ENCODE assay signal across 16 cellular contexts in the genomic region with DNA sequence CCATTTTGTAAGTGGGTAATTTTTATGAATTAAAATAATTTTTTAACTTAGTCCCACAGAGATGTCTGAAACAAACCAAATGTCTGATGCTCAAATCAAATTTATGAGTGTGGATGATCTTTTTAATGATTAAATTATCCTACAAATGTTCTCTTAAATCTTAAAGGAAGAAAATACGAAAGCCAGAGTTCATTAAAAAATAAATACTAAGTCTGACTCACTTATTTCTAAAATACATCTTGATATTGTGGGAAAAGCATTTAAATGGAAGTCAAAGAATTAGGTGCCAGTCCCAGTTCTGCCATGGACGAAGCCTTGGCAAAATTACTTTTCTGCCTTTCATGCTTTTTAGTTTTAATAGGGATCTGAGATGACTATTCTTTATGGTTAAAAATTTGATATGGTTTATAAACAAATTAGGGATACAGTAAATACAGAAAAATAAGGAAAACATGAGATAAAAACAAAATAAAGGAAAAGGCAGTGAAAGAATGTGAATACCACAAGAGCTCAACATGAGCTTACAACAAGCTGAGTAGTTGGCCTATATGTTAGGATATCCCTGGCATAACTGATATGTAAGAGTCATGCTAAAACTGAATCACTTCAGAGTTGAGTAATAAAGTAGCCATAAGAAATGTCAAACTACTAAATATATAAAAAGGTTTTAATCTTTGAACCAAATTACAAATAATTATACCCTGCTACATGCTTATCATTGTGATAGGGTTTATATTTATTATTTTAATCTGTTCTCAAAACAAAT. TPM values are rescaled to one million over a fixed set of nuclear protein-coding genes. Genes with fewer than 3 reads are reported as not detected.
A peak's percentile ranks its signal among the peaks of the same experiment; 100 is the strongest.
DNase-seq lines count a peak whose midpoint lies in the region; ATAC-seq and TF ChIP-seq lines count a peak whose summit lies in the region.
"Had no signal": no experiment of that assay in that cellular context is flagged by ENCODE, and none has a peak within 500 bp of the region (broad histone marks: within the 10 kb centered on the region; RNA-seq: fewer than 3 reads in every experiment).

No MANE protein-coding gene starts in this region.

- TF ChIP-seq CTCF in Panc1 (IDR thresholded peaks at IDR 0.05): no peak
- no peak for TF ChIP-seq CTCF in WERI-Rb-1 (IDR thresholded peaks at IDR 0.05; ENCODE audit: low read depth, low read length)

- H3K4me1 ChIP-seq in GM23248 (ENCODE audit: insufficient read depth): peaks cover 21% of the 10 kb centered on the region
- peaks cover under 1% of the 10 kb centered on the region; the same call in 1 of the 2 replicates for H3K4me1 ChIP-seq in Panc1 (ENCODE audit: control insufficient read depth, insufficient read depth, low read length)

- BruUV-seq in Panc1 (replicated peaks; lab: Mats Ljungman, UMichigan): no TSS peak

- H2AFZ ChIP-seq in GM23248: no peak overlapping the region

- CTCF ChIA-PET in Panc1 (lab: Charles Lee): no interaction called here

- no peaks in the 10 kb centered on the region for H4K20me1 ChIP-seq in GM23248 (ENCODE audit: insufficient read depth)

- no peaks in the 10 kb centered on the region for H3K9me3 ChIP-seq in GM23248 (ENCODE audit: low read depth)
- H3K9me3 ChIP-seq in Panc1 (ENCODE audit: control insufficient read depth, insufficient read depth, low read depth, low read length): no peaks in the 10 kb centered on the region
- no peaks in the 10 kb centered on the region for H3K9me3 ChIP-seq in WERI-Rb-1 (ENCODE audit: severe bottlenecking)

- intact Hi-C loops in Panc1 (cut with micrococcal nuclease; ENCODE audit: unreplicated experiment): no loop called here

- H3K4me2 ChIP-seq in GM23248 (ENCODE audit: unreplicated experiment): peak overlapping the region; percentile 1

- H3K9me2 ChIP-seq in GM23248 (ENCODE audit: insufficient read depth): no peaks in the 10 kb centered on the region

- POLR2A ChIA-PET in Panc1 (lab: Charles Lee): no interaction called here

- in situ Hi-C loops in GM23248 (cut with MboI): no loop called here
- in situ Hi-C loops in Panc1 (cut with HindIII; ENCODE audit: low pct_unique_long_range_greater_than_20kb, low sequenced_read_pairs): no loop called here

- H3K4me3 ChIP-seq in GM23248: no peak overlapping the region
- no peak overlapping the region for H3K4me3 ChIP-seq in Panc1 (ENCODE audit: low read depth in 2 of 2, low read length in 2 of 2)
- H3K4me3 ChIP-seq in WERI-Rb-1 (ENCODE audit: low read depth, low read length): no peak overlapping the region

- peaks cover 8% of the 10 kb centered on the region; the same call in 1 of the 2 replicates for H3F3A ChIP-seq in GM23248 (ENCODE audit: insufficient read depth)

- H3K27ac ChIP-seq in GM23248: peak overlapping the region; percentile 36
- H3K27ac ChIP-seq in Panc1 (ENCODE audit: low read length): peak overlapping the region; percentile 9; the same call in 1 of the 2 replicates
- no peak overlapping the region for H3K27ac ChIP-seq in WERI-Rb-1

- no peak for ATAC-seq in Panc1
- no peak for ATAC-seq in GM19397 (IDR thresholded peaks at IDR 0.05; ENCODE audit: unreplicated experiment)
- ATAC-seq: activated naive CD8-positive, alpha-beta T cell treated with anti-CD3 and anti-CD28 coated beads, Interleukin-2, amount 50 U/mL, for 24 hours; CD8-positive, alpha-beta T cell; HCT116; right cardiac atrium had no signal

- no peaks in the 10 kb centered on the region for H3K79me2 ChIP-seq in GM23248 (ENCODE audit: insufficient read depth)

- H3K27me3 ChIP-seq in GM23248 (replicated peaks; ENCODE audit: insufficient read depth) (no peaks in the 10 kb centered on the region), Panc1 (ENCODE audit: control insufficient read depth, insufficient read depth, low read length) (no peaks in the 10 kb centered on the region), WERI-Rb-1 (ENCODE audit: insufficient read depth, low read depth, severe bottlenecking) (no peaks in the 10 kb centered on the region)

- H3K36me3 ChIP-seq in GM23248 (ENCODE audit: low read depth): no peaks in the 10 kb centered on the region
- peaks cover 6% of the 10 kb centered on the region; the same call in 1 of the 2 replicates for H3K36me3 ChIP-seq in Panc1 (ENCODE audit: control insufficient read depth, insufficient read depth, low read length)
- H3K36me3 ChIP-seq in WERI-Rb-1: peaks cover 6% of the 10 kb centered on the region

- H3K9ac ChIP-seq in GM23248: no peak overlapping the region

- DNase-seq in GM23248: peak; percentile 83
- DNase-seq in Panc1 (ENCODE audit: low read depth, low spot score): no peak
- DNase-seq in fibroblast of gingiva (ENCODE audit: low read depth): peak; percentile 62
- DNase-seq in renal cortical epithelial cell (ENCODE audit: low read depth): peak; percentile 19
- no peak for DNase-seq in NCI-H146 (lab: John Stamatoyannopoulos, UW)
- DNase-seq in WERI-Rb-1: no peak
- no peak for DNase-seq in occipital lobe (lab: John Stamatoyannopoulos, UW)
- DNase-seq: activated CD4-positive, alpha-beta T cell treated with anti-CD3 and anti-CD28 coated beads for 1 hour; activated naive CD8-positive, alpha-beta T cell treated with anti-CD3 and anti-CD28 coated beads, Interleukin-2, amount 50 U/mL, for 24 hours; CD8-positive, alpha-beta T cell; dermis blood vessel endothelial cell; left cardiac atrium; right cardiac atrium; T-helper 1 cell had no signal

- WGBS in GM23248 (ENCODE audit: low coverage in 1 of 2, low lambda C conversion rate in 2 of 2, missing lambda C conversion rate in 2 of 2), 2 experiments: 98% methylated on average over 2 of the region's 2 CpGs

RNA-seq across cellular contexts. Expression of gene CCDC34, which starts 9.2 kb away (rescaled TPM):
- 3.9 and 5.7 TPM in 2 replicates for total RNA-seq in GM23248 (2014; rRNA removed; shearing (Covaris generic))
- polyA plus RNA-seq in GM23248 (2016; fragmentation: Nextera tagmentation; extraction: Ambion mirVana): 7.8 and 8.1 TPM in 2 replicates
- 28.3 TPM for total RNA-seq in Panc1 (2021; ENCODE audit: unreplicated experiment)
- 21.2 TPM for polyA plus RNA-seq in Panc1 (2012; ENCODE audit: insufficient read length)
- 4.0 and 5.0 TPM in 2 replicates for total RNA-seq in renal cortical epithelial cell
- total RNA-seq in occipital lobe: 5.9 TPM

Comparison
In these comparisons a context has a peak if more than half of its experiments do, and no peak if none do; other contexts are left out.
1. DNase-seq: peak in GM23248 (single experiment), fibroblast of gingiva (single experiment) and renal cortical epithelial cell (single experiment); none in Panc1 (single experiment), NCI-H146 (single experiment), WERI-Rb-1 (single experiment) and occipital lobe (single experiment).